ENCODE assay signal across 15 cellular contexts in genomic region chr13:21208755-21209154, GRCh38. TPM values are rescaled to one million over a fixed set of nuclear protein-coding genes. Genes with fewer than 3 reads are reported as not detected.
DNase-seq lines count a peak whose midpoint lies in the region; ATAC-seq and TF ChIP-seq lines count a peak whose summit lies in the region.
"Had no signal": no experiment of that assay in that cellular context is flagged by ENCODE, and none has a peak within 500 bp of the region (broad histone marks: within the 10 kb centered on the region; RNA-seq: fewer than 3 reads in every experiment).

No MANE protein-coding gene starts in this region.

- peak; percentile 3 for DNase-seq in amniotic epithelial cell (ENCODE audit: low read depth)
- peak; percentile 12 for DNase-seq in fibroblast of pulmonary artery (ENCODE audit: low read depth)
- peak; percentile 22 for DNase-seq in mesenchymal stem cell
- no peak for DNase-seq in sciatic nerve (ENCODE audit: low spot score)
- no peak for DNase-seq in MV-4-11 (lab: John Stamatoyannopoulos, UW)
- DNase-seq in stimulated activated CD4-positive, alpha-beta T cell treated with anti-CD3 and anti-CD28 coated beads, Interleukin-1b, Interleukin-23, amount 100 ng/mL, for 48 hours: no peak
- DNase-seq: CD8-positive, alpha-beta T cell; DMS 273 treated with DMSO at 0.1 percent for 48 hours; GF-D8; GOT3; H7; HFFc6 had no signal

- intact Hi-C loops in sciatic nerve (cut with DNase I): no loop called here

- H2BK120ac ChIP-seq in mesenchymal stem cell (ENCODE audit: low read depth, low read length): no peak overlapping the region

- H4K91ac ChIP-seq in mesenchymal stem cell (ENCODE audit: low read length): no peak overlapping the region

- ATAC-seq in sciatic nerve: no peak
- ATAC-seq: CD8-positive, alpha-beta T cell; HCT116 had no signal

- TF ChIP-seq CTCF in fibroblast of pulmonary artery (IDR thresholded peaks at IDR 0.05; ENCODE audit: low read length, missing control alignments): no peak

- H3K4me1 ChIP-seq in mesenchymal stem cell (ENCODE audit: control insufficient read depth, insufficient read depth, low read depth, low read length): no peaks in the 10 kb centered on the region
- H3K4me1 ChIP-seq: BLaER1 treated with 17β-estradiol and CSF1 and Interleukin-3, amounts not matched to agents 10 nM and 100 nM had no signal

- no peaks in the 10 kb centered on the region for H3K79me1 ChIP-seq in mesenchymal stem cell (replicated peaks; ENCODE audit: low read length, poor library complexity, severe bottlenecking)

- no peak overlapping the region for H2AFZ ChIP-seq in mesenchymal stem cell (ENCODE audit: low read depth, low read length)

- 90% methylated on average over 3 of the region's 3 CpGs for WGBS in mesenchymal stem cell

- no peak overlapping the region for H3K18ac ChIP-seq in mesenchymal stem cell (ENCODE audit: low read depth in 1 of 2, low read length in 2 of 2)

- H2BK15ac ChIP-seq in mesenchymal stem cell (ENCODE audit: low read depth, poor library complexity, severe bottlenecking): no peak overlapping the region

- H3K4me3 ChIP-seq in fibroblast of pulmonary artery (replicated peaks; ENCODE audit: low read depth, low read length) (no peak overlapping the region), mesenchymal stem cell (ENCODE audit: insufficient read depth in 1 of 2, low read depth in 1 of 2, low read length in 2 of 2) (no peak overlapping the region)
- H3K4me3 ChIP-seq: BLaER1 treated with 17β-estradiol and CSF1 and Interleukin-3, amounts not matched to agents 10 nM and 100 nM had no signal

- H2BK5ac ChIP-seq in mesenchymal stem cell (ENCODE audit: low read depth, low read length, poor library complexity, severe bottlenecking): no peak overlapping the region

- no peak overlapping the region for H3K23ac ChIP-seq in mesenchymal stem cell (ENCODE audit: low read length in 2 of 2)

- no peak overlapping the region for H4K8ac ChIP-seq in mesenchymal stem cell (ENCODE audit: low read length)

- H3K27ac ChIP-seq in mesenchymal stem cell (ENCODE audit: low read length, poor library complexity, severe bottlenecking): no peak overlapping the region
- H3K27ac ChIP-seq: BLaER1 treated with 17β-estradiol and CSF1 and Interleukin-3, amounts not matched to agents 10 nM and 100 nM; HL-60 had no signal

- no peak overlapping the region for H2BK12ac ChIP-seq in mesenchymal stem cell (ENCODE audit: low read length in 2 of 2)

- H3K9ac ChIP-seq in mesenchymal stem cell (ENCODE audit: low read length): no peak overlapping the region
- H3K9ac ChIP-seq: BLaER1 treated with 17β-estradiol and CSF1 and Interleukin-3, amounts not matched to agents 10 nM and 100 nM had no signal

- peaks cover 10 to 16% of the 10 kb centered on the region in 2 experiments for H3K27me3 ChIP-seq in mesenchymal stem cell (ENCODE audit: control insufficient read depth in 1 of 2, insufficient read depth in 1 of 2, low read length in 2 of 2)
- H3K27me3 ChIP-seq: BLaER1 treated with 17β-estradiol and CSF1 and Interleukin-3, amounts not matched to agents 10 nM and 100 nM had no signal

- H3K9me3 ChIP-seq in mesenchymal stem cell (ENCODE audit: control insufficient read depth, low read length): no peaks in the 10 kb centered on the region

- peak overlapping the region in 1 of 2 experiments; percentile 20 for H3K14ac ChIP-seq in mesenchymal stem cell (ENCODE audit: low read length in 2 of 2)

- H2AK5ac ChIP-seq in mesenchymal stem cell (ENCODE audit: low read length, severe bottlenecking): no peak overlapping the region

- H3K36me3 ChIP-seq in mesenchymal stem cell (ENCODE audit: control insufficient read depth in 1 of 2, insufficient read depth in 2 of 2, low read depth in 1 of 2, low read length in 2 of 2): no peaks in the 10 kb centered on the region

- no peak overlapping the region for H3K4ac ChIP-seq in mesenchymal stem cell (ENCODE audit: low read depth in 1 of 2, low read length in 2 of 2)

- H3K4me2 ChIP-seq in mesenchymal stem cell (ENCODE audit: low read length, poor library complexity, severe bottlenecking): no peak overlapping the region
- H3K4me2 ChIP-seq: BLaER1 treated with 17β-estradiol and CSF1 and Interleukin-3, amounts not matched to agents 10 nM and 100 nM had no signal

RNA-seq across cellular contexts. Expression of gene MRPL57, which starts 32.3 kb away (rescaled TPM):
- polyA plus RNA-seq in mesenchymal stem cell (2013, experiment 1 of 2): 18.5 TPM
- 18.9 TPM for polyA plus RNA-seq in mesenchymal stem cell (2013, experiment 2 of 2)
- 10.1 TPM for total RNA-seq in sciatic nerve

RNA-seq across cellular contexts. Expression of gene SKA3, which starts 32.4 kb away (rescaled TPM):
- polyA plus RNA-seq in mesenchymal stem cell (2013, experiment 1 of 2): 3.2 TPM
- 3.4 TPM for polyA plus RNA-seq in mesenchymal stem cell (2013, experiment 2 of 2)
- 1.2 TPM for total RNA-seq in sciatic nerve

Comparison
In these comparisons a context has a peak if more than half of its experiments do, and no peak if none do; other contexts are left out.
1. DNase-seq: peak in amniotic epithelial cell (single experiment), fibroblast of pulmonary artery (single experiment) and mesenchymal stem cell (single experiment); none in sciatic nerve (single experiment), MV-4-11 (single experiment) and stimulated activated CD4-positive, alpha-beta T cell treated with anti-CD3 and anti-CD28 coated beads, Interleukin-1b, Interleukin-23, amount 100 ng/mL, for 48 hours (single experiment).